8 cellular contexts compared by ENCODE assay signal in genomic region chr10:110209399-110209925, GRCh38. TPM values are rescaled to one million over a fixed set of nuclear protein-coding genes. Genes with fewer than 3 reads are reported as not detected.
DNase-seq lines count a peak whose midpoint lies in the region; ATAC-seq and TF ChIP-seq lines count a peak whose summit lies in the region.

No MANE protein-coding gene starts in this region.

- no peaks in the 10 kb centered on the region for H3K27me3 ChIP-seq in HAP-1 (ENCODE audit: low read depth)

- intact Hi-C loops in left cardiac atrium (cut with DNase I): loop anchor here in 1 of 2 donors (2.0 to 5.0 kb wide), 2 partner anchors 69 to 72 kb away; no protein-coding TSS in a partner anchor

- ATAC-seq in left cardiac atrium (peak; percentile 4 to 11), HG03196 (IDR thresholded peaks at IDR 0.05; ENCODE audit: unreplicated experiment) (no peak)

- H3K4me1 ChIP-seq in HAP-1: peaks cover 12% of the 10 kb centered on the region

- in situ Hi-C loops in HAP-1 (cut with MboI; ENCODE audit: low sequenced_read_pairs): loop anchor here (5.0 kb wide), 1 partner anchor 57 kb away; no protein-coding TSS in a partner anchor

- no peaks in the 10 kb centered on the region for H3K36me3 ChIP-seq in HAP-1 (replicated peaks)

- H3K4me3 ChIP-seq in HAP-1: peak overlapping the region; percentile 65

- TF ChIP-seq POLR2A in Raji (IDR thresholded peaks at IDR 0.05; ENCODE audit: insufficient read depth, low read depth, low read length): 0 out of 2 replicates have a peak, but pooled peaks have one; percentile 29

- no peaks in the 10 kb centered on the region for H3K9me3 ChIP-seq in HAP-1

- DNase-seq in AG08396 (ENCODE audit: low spot score) (peak; percentile 76), HAP-1 (ENCODE audit: low spot score in 2 of 2) (peak; percentile 68 to 89), amniotic stem cell (lab: John Stamatoyannopoulos, UW) (peak; percentile 35), left cardiac atrium (peak; percentile 67), pons (ENCODE audit: low spot score) (peak; percentile 68)
- DNase-seq in activated CD4-positive, CD25-positive, alpha-beta regulatory T cell treated with anti-CD3 and anti-CD28 coated beads, Interleukin-2, amount 50 U/mL, for 72 hours: no peak

RNA-seq across cellular contexts. Expression of gene MXI1, which starts 2.1 kb away (rescaled TPM):
- 10 to 100 TPM; 38.7 to 43.0 TPM for total RNA-seq in left cardiac atrium
